Comparison of ENCODE assay signal across 2 cellular contexts in the genomic region with DNA sequence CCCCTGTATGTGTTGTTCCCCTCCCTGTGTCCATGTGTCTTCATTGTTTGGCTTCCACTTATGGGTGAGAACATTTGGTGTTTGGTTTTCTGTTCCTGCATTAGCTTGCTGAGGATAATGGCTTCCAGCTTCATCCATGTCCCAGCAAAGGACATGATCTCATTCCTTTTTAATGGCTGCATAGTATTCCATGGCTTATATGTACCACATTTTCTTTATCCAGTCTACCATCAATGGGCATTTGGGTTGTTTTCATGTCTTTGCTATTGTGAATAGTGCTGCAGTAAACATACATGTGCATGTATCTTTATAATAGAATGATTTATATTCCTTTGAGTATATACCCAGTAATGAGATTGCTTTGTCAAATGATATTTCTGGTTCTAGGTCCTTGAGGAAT. TPM values are rescaled to one million over a fixed set of nuclear protein-coding genes. Genes with fewer than 3 reads are reported as not detected.
"Had no signal": no experiment of that assay in that cellular context is flagged by ENCODE, and none has a peak within 500 bp of the region (broad histone marks: within the 10 kb centered on the region; RNA-seq: fewer than 3 reads in every experiment).

No MANE protein-coding gene starts in this region.

RNA-seq across cellular contexts. Expression of a gene that starts 8.6 kb away (rescaled TPM):
- total RNA-seq: HepG2 had no signal
- polyA plus RNA-seq: HepG2, IgD-negative memory B cell had no signal
